ENCODE assay signal across 13 cellular contexts in genomic region chr3:31880020-31880419, GRCh38.
DNase-seq lines count a peak whose midpoint lies in the region; ATAC-seq and TF ChIP-seq lines count a peak whose summit lies in the region.
"Had no signal": no experiment of that assay in that cellular context is flagged by ENCODE, and none has a peak within 500 bp of the region (broad histone marks: within the 10 kb centered on the region; RNA-seq: fewer than 3 reads in every experiment).

No MANE protein-coding gene starts in this region.

- no peak for TF ChIP-seq EP300 in suprapubic skin (IDR thresholded peaks at IDR 0.05)

- H3K27me3 Mint-ChIP-seq in T-helper 17 cell = peaks cover 20% of the 10 kb centered on the region
- H3K27me3 Mint-ChIP-seq: activated CD4-positive, alpha-beta memory T cell treated with anti-CD3 and anti-CD28 coated beads, Interleukin-2, amount 10 ng/mL, durations not matched to agents 7 days and 5 days; activated naive CD8-positive, alpha-beta T cell treated with anti-CD3 and anti-CD28 coated beads, Interleukin-2, amount 10 ng/mL, durations not matched to agents 7 days and 5 days had no signal

- ATAC-seq in T-helper 17 cell (peak; percentile 21), GM19023 (IDR thresholded peaks at IDR 0.05; ENCODE audit: unreplicated experiment) (no peak), GM19395 (IDR thresholded peaks at IDR 0.05; ENCODE audit: unreplicated experiment) (no peak), HG02885 (IDR thresholded peaks at IDR 0.05; ENCODE audit: poor library complexity, unreplicated experiment) (no peak)
- ATAC-seq: effector memory CD8-positive, alpha-beta T cell had no signal

- 76% methylated on average over 4 of the region's 4 CpGs for WGBS in suprapubic skin

- no peak overlapping the region for H3K27ac ChIP-seq in suprapubic skin
- H3K27ac ChIP-seq: ovary had no signal

- no peaks in the 10 kb centered on the region for H3K36me3 Mint-ChIP-seq in T-helper 17 cell (ENCODE audit: low read depth)
- H3K36me3 Mint-ChIP-seq: activated naive CD8-positive, alpha-beta T cell treated with anti-CD3 and anti-CD28 coated beads, Interleukin-2, amount 10 ng/mL, durations not matched to agents 7 days and 5 days had no signal

- no peaks in the 10 kb centered on the region for H3K9me3 ChIP-seq in T-helper 17 cell (ENCODE audit: control insufficient read depth, low read length, poor library complexity, severe bottlenecking)
- no peaks in the 10 kb centered on the region for H3K9me3 ChIP-seq in suprapubic skin
- H3K9me3 ChIP-seq: ovary had no signal

- no peaks in the 10 kb centered on the region for H3K27me3 ChIP-seq in suprapubic skin
- H3K27me3 ChIP-seq: ovary had no signal

- no peaks in the 10 kb centered on the region for H3K36me3 ChIP-seq in suprapubic skin
- H3K36me3 ChIP-seq: ovary had no signal

- no peak overlapping the region for H3K27ac Mint-ChIP-seq in T-helper 17 cell
- H3K27ac Mint-ChIP-seq: activated CD4-positive, alpha-beta memory T cell treated with anti-CD3 and anti-CD28 coated beads, Interleukin-2, amount 10 ng/mL, durations not matched to agents 7 days and 5 days; activated naive CD8-positive, alpha-beta T cell treated with anti-CD3 and anti-CD28 coated beads, Interleukin-2, amount 10 ng/mL, durations not matched to agents 7 days and 5 days; effector memory CD8-positive, alpha-beta T cell had no signal

- no peak for TF ChIP-seq CTCF in suprapubic skin (IDR thresholded peaks at IDR 0.05)

- DNase-seq in ACHN = peak; percentile 39
- DNase-seq in Jurkat, Clone E6-1 (ENCODE audit: low read depth, low spot score) = peak; percentile 9
- no peak for DNase-seq in T-helper 17 cell
- peak; percentile 73 for DNase-seq in iris pigment epithelial cell (ENCODE audit: low read depth)
- DNase-seq in suprapubic skin (ENCODE audit: low spot score in 2 of 2) = no peak
- DNase-seq: activated CD4-positive, alpha-beta memory T cell treated with anti-CD3 and anti-CD28 coated beads, Interleukin-2, amount 10 ng/mL, durations not matched to agents 7 days and 5 days; activated naive CD8-positive, alpha-beta T cell treated with anti-CD3 and anti-CD28 coated beads, Interleukin-2, amount 10 ng/mL, durations not matched to agents 7 days and 5 days; effector memory CD8-positive, alpha-beta T cell; ovary; stimulated activated CD4-positive, alpha-beta T cell treated with anti-CD3 and anti-CD28 coated beads, Interleukin-2, amount 100 ng/mL, for 48 hours had no signal

- H3K4me1 ChIP-seq in suprapubic skin = peaks cover 18% of the 10 kb centered on the region

- no peaks in the 10 kb centered on the region for H3K4me1 Mint-ChIP-seq in T-helper 17 cell
- H3K4me1 Mint-ChIP-seq: activated CD4-positive, alpha-beta memory T cell treated with anti-CD3 and anti-CD28 coated beads, Interleukin-2, amount 10 ng/mL, durations not matched to agents 7 days and 5 days; activated naive CD8-positive, alpha-beta T cell treated with anti-CD3 and anti-CD28 coated beads, Interleukin-2, amount 10 ng/mL, durations not matched to agents 7 days and 5 days had no signal

- no peak overlapping the region for H3K4me3 Mint-ChIP-seq in T-helper 17 cell
- H3K4me3 Mint-ChIP-seq: activated CD4-positive, alpha-beta memory T cell treated with anti-CD3 and anti-CD28 coated beads, Interleukin-2, amount 10 ng/mL, durations not matched to agents 7 days and 5 days; activated naive CD8-positive, alpha-beta T cell treated with anti-CD3 and anti-CD28 coated beads, Interleukin-2, amount 10 ng/mL, durations not matched to agents 7 days and 5 days; effector memory CD8-positive, alpha-beta T cell had no signal

- no peak overlapping the region for H3K4me3 ChIP-seq in Jurkat, Clone E6-1 (ENCODE audit: low read length)
- H3K4me3 ChIP-seq in suprapubic skin = no peak overlapping the region
- H3K4me3 ChIP-seq: ovary had no signal

- TF ChIP-seq POLR2A in suprapubic skin (IDR thresholded peaks at IDR 0.05) = no peak

- in situ Hi-C loops in ACHN (cut with HindIII; ENCODE audit: low pct_ligation_motif_present, low pct_unique_long_range_greater_than_20kb, low sequenced_read_pairs) = no loop called here

Comparison
In these comparisons a context has a peak if more than half of its experiments do, and no peak if none do; other contexts are left out.
1. DNase-seq: peak in ACHN (single experiment), Jurkat, Clone E6-1 (single experiment) and iris pigment epithelial cell (single experiment); none in T-helper 17 cell (0 of 3) and suprapubic skin (0 of 2).